ENCODE assay signal across 24 cellular contexts in the genomic region with DNA sequence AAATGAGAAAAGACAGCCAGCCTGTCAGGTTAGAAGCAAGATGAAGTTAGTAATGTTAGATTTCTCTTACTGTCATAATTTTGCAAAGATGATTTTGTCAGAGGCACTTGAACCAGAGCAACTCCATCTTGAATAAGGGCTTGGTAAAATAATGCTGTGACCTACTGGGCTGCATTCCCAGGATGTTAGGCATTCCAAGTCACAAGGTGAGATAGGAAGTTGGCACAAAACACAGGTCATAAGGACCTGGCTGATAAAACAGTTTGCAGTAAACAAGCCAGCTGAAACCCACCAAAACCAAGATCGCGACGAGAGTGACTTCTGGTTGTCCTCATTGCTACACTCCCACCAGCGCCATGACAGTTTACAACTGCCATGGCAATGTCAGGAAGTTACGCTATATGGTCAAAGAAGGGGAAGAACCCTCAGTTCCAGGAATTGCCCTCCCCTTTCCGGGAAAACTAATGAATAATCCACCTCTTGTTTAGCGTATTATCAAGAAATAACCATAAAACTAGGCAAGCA.
"Had no signal": no experiment of that assay in that cellular context is flagged by ENCODE, and none has a peak within 500 bp of the region (broad histone marks: within the 10 kb centered on the region; RNA-seq: fewer than 3 reads in every experiment).

No MANE protein-coding gene starts in this region.

- H3K27ac ChIP-seq: brain microvascular endothelial cell, esophagus squamous epithelium, heart right ventricle, lower lobe of right lung, neural progenitor cell, transverse colon had no signal

- H3K4me3 ChIP-seq: esophagus squamous epithelium, heart right ventricle, lower lobe of right lung, neural progenitor cell, transverse colon had no signal

- DNase-seq: activated CD4-positive, alpha-beta memory T cell treated with anti-CD3 and anti-CD28 coated beads for 36 hours; activated CD4-positive, alpha-beta T cell treated with anti-CD3 and anti-CD28 coated beads, Interleukin-2, amount 10 ng/mL, durations not matched to agents 24 days and 14 days; activated CD8-positive, alpha-beta memory T cell treated with anti-CD3 and anti-CD28 coated beads, Interleukin-2, amount 50 U/mL, for 4 hours; activated effector memory CD4-positive, alpha-beta T cell treated with anti-CD3 and anti-CD28 coated beads, Interleukin-2, amount 50 U/mL, for 16 hours; activated naive CD4-positive, alpha-beta T cell treated with anti-CD3 and anti-CD28 coated beads for 36 hours; activated naive CD8-positive, alpha-beta T cell treated with anti-CD3 and anti-CD28 coated beads, Interleukin-2, amount 10 ng/mL, durations not matched to agents 7 days and 5 days; activated T-cell treated with anti-CD3 and anti-CD28 coated beads, Interleukin-2, amount 50 U/mL, for 1 hour; brain microvascular endothelial cell; caudate nucleus; esophagus squamous epithelium; foreskin melanocyte; heart right ventricle; kidney glomerular epithelial cell; lower lobe of right lung; mesenchymal stem cell; natural killer cell; occipital lobe; right cardiac atrium; stimulated activated CD4-positive, alpha-beta T cell treated with anti-CD3 and anti-CD28 coated beads, Interleukin-15, amount 100 ng/mL, for 24 hours; stimulated activated naive CD4-positive, alpha-beta T cell; T-helper 2 cell; transverse colon had no signal

- H3K27me3 ChIP-seq: brain microvascular endothelial cell, esophagus squamous epithelium, transverse colon had no signal

- H3K9me3 ChIP-seq: esophagus squamous epithelium, transverse colon had no signal

- ATAC-seq: heart right ventricle, left lobe of liver, lower lobe of right lung, natural killer cell, right cardiac atrium had no signal

- H3K9ac ChIP-seq: neural progenitor cell had no signal

- H3K36me3 ChIP-seq: brain microvascular endothelial cell, esophagus squamous epithelium, heart right ventricle, lower lobe of right lung, neural progenitor cell, transverse colon had no signal

- H3K4me1 ChIP-seq: esophagus squamous epithelium, heart right ventricle, lower lobe of right lung, transverse colon had no signal
